Comparison of ENCODE assay signal across 14 cellular contexts in the genomic region with DNA sequence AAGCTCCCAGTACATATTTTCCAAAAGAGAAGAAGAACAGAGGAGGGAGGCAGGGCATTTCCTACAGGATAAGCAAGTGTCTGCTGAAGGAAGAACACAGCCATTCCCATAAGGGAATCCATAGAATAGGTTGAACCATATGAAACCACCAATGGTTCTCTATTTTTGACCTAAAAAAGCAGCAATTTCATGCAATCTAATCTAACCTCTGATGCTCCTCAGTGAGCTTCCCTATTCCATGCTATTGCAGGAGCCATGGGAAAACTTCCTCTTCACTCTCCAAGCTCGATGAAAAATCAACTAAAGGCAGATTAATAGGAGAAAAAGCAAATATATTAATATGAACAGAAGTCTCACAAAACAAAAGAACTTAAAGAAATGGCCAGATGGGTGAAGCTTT. TPM values are rescaled to one million over a fixed set of nuclear protein-coding genes. Genes with fewer than 3 reads are reported as not detected.
A peak's percentile ranks its signal among the peaks of the same experiment; 100 is the strongest.
DNase-seq lines count a peak whose midpoint lies in the region; ATAC-seq and TF ChIP-seq lines count a peak whose summit lies in the region.
"Had no signal": no experiment of that assay in that cellular context is flagged by ENCODE, and none has a peak within 500 bp of the region (broad histone marks: within the 10 kb centered on the region; RNA-seq: fewer than 3 reads in every experiment).

No MANE protein-coding gene starts in this region.

- H3K4me1 ChIP-seq in MM.1S (ENCODE audit: low read length) = peaks cover 23% of the 10 kb centered on the region
- H3K4me1 ChIP-seq in stomach = peaks cover 5 to 32% (median 16%) of the 10 kb centered on the region in 4 donors
- H3K4me1 ChIP-seq: pancreas had no signal

- H3K36me3 Mint-ChIP-seq in activated naive CD4-positive, alpha-beta T cell treated with anti-CD3 and anti-CD28 coated beads, Interleukin-2, amount 50 U/mL, for 24 hours = no peaks in the 10 kb centered on the region
- H3K36me3 Mint-ChIP-seq in glutamatergic neuron (ENCODE audit: unreplicated experiment) = no peaks in the 10 kb centered on the region

- no peaks in the 10 kb centered on the region for H3K27me3 Mint-ChIP-seq in activated naive CD4-positive, alpha-beta T cell treated with anti-CD3 and anti-CD28 coated beads, Interleukin-2, amount 50 U/mL, for 24 hours
- H3K27me3 Mint-ChIP-seq in glutamatergic neuron (ENCODE audit: unreplicated experiment) = no peaks in the 10 kb centered on the region

- ATAC-seq in HG02970 (IDR thresholded peaks at IDR 0.05; ENCODE audit: low FRiP score, unreplicated experiment) = no peak
- ATAC-seq: left lobe of liver, Panc1 had no signal

- H3K27me3 ChIP-seq in MM.1S (replicated peaks; ENCODE audit: insufficient read depth, low read length) = no peaks in the 10 kb centered on the region
- no peaks in the 10 kb centered on the region for H3K27me3 ChIP-seq in stomach
- H3K27me3 ChIP-seq: MG63, pancreas had no signal

- intact Hi-C loops in stomach (cut with DNase I; ENCODE audit: low total_unique reads) = no loop called here

- H3K4me2 ChIP-seq in MM.1S (ENCODE audit: low read depth, low read length) = peak overlapping the region; percentile 40

- no peak for DNase-seq in activated naive CD4-positive, alpha-beta T cell (lab: John Stamatoyannopoulos, UW)
- DNase-seq in MM.1S (no peak), glutamatergic neuron (no peak), stomach (no peak), amygdala (lab: John Stamatoyannopoulos, UW) (no peak), HPDE6-E6E7 (ENCODE audit: extremely low spot score) (no peak)
- DNase-seq: effector CD8-positive, alpha-beta T cell; MG63; pancreas; T1000 had no signal

- no peaks in the 10 kb centered on the region for H3K9me3 Mint-ChIP-seq in activated naive CD4-positive, alpha-beta T cell treated with anti-CD3 and anti-CD28 coated beads, Interleukin-2, amount 50 U/mL, for 24 hours
- peaks cover 10% of the 10 kb centered on the region for H3K9me3 Mint-ChIP-seq in glutamatergic neuron (ENCODE audit: unreplicated experiment)

- H3K4me3 ChIP-seq in MM.1S (ENCODE audit: low read length) = no peak overlapping the region
- no peak overlapping the region for H3K4me3 ChIP-seq in stomach
- H3K4me3 ChIP-seq: MG63, pancreas had no signal

- H3K9me2 ChIP-seq in MM.1S (replicated peaks; ENCODE audit: insufficient read depth, low read length) = no peaks in the 10 kb centered on the region

- no peak overlapping the region for H3K27ac Mint-ChIP-seq in activated naive CD4-positive, alpha-beta T cell treated with anti-CD3 and anti-CD28 coated beads, Interleukin-2, amount 50 U/mL, for 24 hours
- H3K27ac Mint-ChIP-seq in glutamatergic neuron (ENCODE audit: unreplicated experiment) = peak overlapping the region; percentile 9

- TF ChIP-seq EP300 in stomach (IDR thresholded peaks at IDR 0.05) = no peak

- H2AFZ ChIP-seq in MM.1S (ENCODE audit: low read length) = no peak overlapping the region

- peaks cover 14% of the 10 kb centered on the region for H3F3A ChIP-seq in MM.1S (ENCODE audit: insufficient read depth, low read length)

- no peak for TF ChIP-seq POLR2A in stomach (IDR thresholded peaks at IDR 0.05)

- WGBS in stomach, 5 donors = 23 to 48% (median 36%) methylated on average over 1 of the region's 1 CpG

- no peak overlapping the region for H3K9ac ChIP-seq in MM.1S (ENCODE audit: low read length)

- peaks cover 33% of the 10 kb centered on the region for H3K4me1 Mint-ChIP-seq in activated naive CD4-positive, alpha-beta T cell treated with anti-CD3 and anti-CD28 coated beads, Interleukin-2, amount 50 U/mL, for 24 hours
- peaks cover 44% of the 10 kb centered on the region for H3K4me1 Mint-ChIP-seq in glutamatergic neuron (ENCODE audit: low read depth, unreplicated experiment)

- H3K27ac ChIP-seq in MM.1S (ENCODE audit: low read length) = no peak overlapping the region
- H3K27ac ChIP-seq in stomach = peak overlapping the region in 3 of 5 donors; percentile 25 to 75 (median 45)
- H3K27ac ChIP-seq: pancreas had no signal

- TF ChIP-seq CTCF in MM.1S (IDR thresholded peaks at IDR 0.05; ENCODE audit: low read length) = no peak
- TF ChIP-seq CTCF in glutamatergic neuron (IDR thresholded peaks at IDR 0.05; ENCODE audit: partially characterized antibody, unreplicated experiment) = no peak
- no peak for TF ChIP-seq CTCF in stomach (IDR thresholded peaks at IDR 0.05)

- no peaks in the 10 kb centered on the region for H4K20me1 ChIP-seq in MM.1S (ENCODE audit: insufficient read depth, low read length)

- H3K9me3 ChIP-seq in MM.1S (replicated peaks; ENCODE audit: insufficient read depth, low read length) (no peaks in the 10 kb centered on the region), stomach (no peaks in the 10 kb centered on the region)
- H3K9me3 ChIP-seq: MG63, pancreas had no signal

- H3K4me3 Mint-ChIP-seq in activated naive CD4-positive, alpha-beta T cell treated with anti-CD3 and anti-CD28 coated beads, Interleukin-2, amount 50 U/mL, for 24 hours = peak overlapping the region; percentile 1
- no peak overlapping the region for H3K4me3 Mint-ChIP-seq in glutamatergic neuron (ENCODE audit: unreplicated experiment)

- H3K36me3 ChIP-seq in MM.1S (replicated peaks; ENCODE audit: insufficient read depth, low read length) (no peaks in the 10 kb centered on the region), stomach (no peaks in the 10 kb centered on the region)
- H3K36me3 ChIP-seq: pancreas had no signal

- no peaks in the 10 kb centered on the region for H3K79me2 ChIP-seq in MM.1S (ENCODE audit: low read length)

RNA-seq across cellular contexts. Expression of a gene that starts 50.5 kb away (rescaled TPM):
- 177 TPM for total RNA-seq in glutamatergic neuron (ENCODE audit: unreplicated experiment)
- total RNA-seq in stomach = 100 to 1,000 TPM in 1 of 5 donors, 10 to 100 TPM in 3, 1 to 10 TPM in 1; 6.4 to 240 (median 37.5) TPM
- polyA plus RNA-seq in stomach = 1 to 10 TPM; 2.5 to 6.8 (median 4.1) TPM
